In the genomic region with DNA sequence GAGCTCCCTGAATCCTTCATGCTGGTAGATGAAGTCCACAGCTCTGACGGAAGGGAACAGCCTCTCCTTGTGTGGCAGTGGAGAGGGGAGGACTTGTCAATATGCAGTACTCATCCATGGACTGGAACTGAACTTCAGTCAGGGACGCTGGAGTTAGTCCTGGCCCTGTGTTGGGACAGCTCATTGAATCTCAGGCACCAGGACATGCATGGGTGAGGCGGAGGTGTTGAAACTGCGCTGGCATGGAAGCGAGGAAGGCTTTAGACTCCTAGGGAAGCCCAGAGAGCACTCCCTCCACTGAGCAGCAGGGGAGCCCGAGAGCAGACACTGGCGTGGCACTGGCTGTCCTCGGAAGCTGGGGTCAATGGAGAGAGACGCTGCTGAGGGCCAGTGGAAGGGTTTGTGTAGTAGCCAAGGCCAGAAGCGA, we compare ENCODE assay signal across 8 cellular contexts.
DNase-seq lines count a peak whose midpoint lies in the region; ATAC-seq and TF ChIP-seq lines count a peak whose summit lies in the region.

No MANE protein-coding gene starts in this region.

- ATAC-seq in HG02571 (IDR thresholded peaks at IDR 0.05; ENCODE audit: unreplicated experiment) = no peak

- peak; percentile 54 for TF ChIP-seq CTCF in AG10803 (conservative IDR thresholded peaks at IDR 0.05; ENCODE audit: low read length)
- peak; percentile 38 for TF ChIP-seq CTCF in astrocyte of the spinal cord (IDR thresholded peaks at IDR 0.05; ENCODE audit: low read depth, low read length)

- in situ Hi-C loops in astrocyte of the spinal cord (cut with HindIII; ENCODE audit: low sequenced_read_pairs) = no loop called here

- H3K36me3 ChIP-seq in H7 (replicated peaks; ENCODE audit: control insufficient read depth, insufficient read depth, low read length) = no peaks in the 10 kb centered on the region

- H3K27me3 ChIP-seq in H7 (ENCODE audit: control insufficient read depth, insufficient read depth, low read length) = no peaks in the 10 kb centered on the region

- no peak overlapping the region for H3K4me3 ChIP-seq in AG10803 (ENCODE audit: low read length)
- H3K4me3 ChIP-seq in H7 (ENCODE audit: insufficient read depth, low read depth, low read length) = no peak overlapping the region
- no peak overlapping the region for H3K4me3 ChIP-seq in astrocyte of the spinal cord (ENCODE audit: low read depth, low read length)

- DNase-seq in AG10803 (ENCODE audit: low read depth) (no peak), H7 (peak; percentile 80), astrocyte of the spinal cord (ENCODE audit: low read depth, low spot score) (no peak), left kidney (ENCODE audit: low read depth, low spot score) (peak; percentile 66), MV-4-11 (lab: John Stamatoyannopoulos, UW) (no peak), T1000 (lab: John Stamatoyannopoulos, UW) (no peak), GDM1 (lab: John Stamatoyannopoulos, UW) (no peak)

Comparison
In these comparisons a context has a peak if more than half of its experiments do, and no peak if none do; other contexts are left out.
1. DNase-seq: peak in H7 (single experiment) and left kidney (single experiment); none in AG10803 (single experiment), astrocyte of the spinal cord (single experiment), MV-4-11 (single experiment), T1000 (single experiment) and GDM1 (single experiment).